10 cellular contexts compared by ENCODE assay signal in the genomic region with DNA sequence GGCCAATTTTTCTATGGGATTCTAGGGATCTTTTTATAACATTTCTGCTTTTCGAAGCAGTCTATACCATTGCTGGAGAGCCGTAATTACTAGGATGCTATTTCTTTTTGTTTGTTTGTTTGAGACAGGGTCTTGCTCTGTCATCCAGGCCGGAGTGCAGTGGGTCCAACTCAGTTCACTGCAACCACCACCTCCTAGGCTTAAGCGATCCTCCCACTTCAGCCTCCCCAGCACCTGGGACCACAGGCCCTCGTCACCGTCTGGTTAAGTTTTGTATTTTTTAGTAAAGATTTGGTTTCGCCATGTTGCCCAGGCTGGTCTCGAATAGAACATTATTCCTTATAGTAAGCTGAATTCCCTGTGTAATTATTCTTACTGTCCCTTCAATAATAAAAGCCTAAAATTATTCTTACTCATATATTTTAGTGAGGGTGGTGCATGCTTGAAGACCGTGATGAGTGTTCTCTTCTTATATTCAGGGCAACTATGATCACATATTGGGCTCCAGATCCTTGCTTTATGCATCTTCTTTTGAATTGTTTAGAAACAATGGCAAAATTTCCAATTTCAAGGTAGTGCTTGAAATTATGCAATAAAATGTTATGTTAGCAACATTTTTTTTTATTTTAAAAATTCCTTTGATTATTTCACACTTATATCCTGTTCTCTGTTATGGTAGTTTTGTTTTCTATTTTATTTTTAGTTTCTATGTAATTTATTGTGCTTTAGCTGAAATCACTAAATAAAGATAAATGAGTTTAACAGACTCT.
DNase-seq lines count a peak whose midpoint lies in the region; ATAC-seq lines count a peak whose summit lies in the region.
"Had no signal": no experiment of that assay in that cellular context is flagged by ENCODE, and none has a peak within 500 bp of the region (broad histone marks: within the 10 kb centered on the region; RNA-seq: fewer than 3 reads in every experiment).

No MANE protein-coding gene starts in this region.

- DNase-seq in CD4-positive, CD25-positive, alpha-beta regulatory T cell = no peak
- DNase-seq in MG63 (peak; percentile 23), neuronal stem cell (ENCODE audit: low spot score) (no peak), NCI-H2081 (lab: John Stamatoyannopoulos, UW) (no peak), NCI-H748 treated with DMSO at 0.1 percent for 48 hours (lab: John Stamatoyannopoulos, UW) (no peak)
- DNase-seq in effector memory CD8-positive, alpha-beta T cell = no peak
- no peak for DNase-seq in activated effector memory CD4-positive, alpha-beta T cell treated with anti-CD3 and anti-CD28 coated beads, Interleukin-2, amount 50 U/mL, for 16 hours
- DNase-seq: activated gamma-delta T cell, SHP77 treated with DMSO at 0.1 percent for 48 hours had no signal

- no peaks in the 10 kb centered on the region for H3K9me3 Mint-ChIP-seq in CD4-positive, CD25-positive, alpha-beta regulatory T cell
- H3K9me3 Mint-ChIP-seq in effector memory CD8-positive, alpha-beta T cell = no peaks in the 10 kb centered on the region

- no peak overlapping the region for H2BK120ac ChIP-seq in neuronal stem cell (ENCODE audit: low read depth, low read length)

- peak overlapping the region; percentile 68 for H3K27ac ChIP-seq in CD4-positive, CD25-positive, alpha-beta regulatory T cell (ENCODE audit: insufficient read depth, low read length, poor library complexity, severe bottlenecking)
- H3K27ac ChIP-seq in neuronal stem cell (replicated peaks; ENCODE audit: low read length) = no peak overlapping the region

- no peak overlapping the region for H2BK5ac ChIP-seq in neuronal stem cell (ENCODE audit: low read length)

- peak overlapping the region; percentile 96 for H3K4me3 ChIP-seq in CD4-positive, CD25-positive, alpha-beta regulatory T cell (ENCODE audit: low read depth, low read length)
- H3K4me3 ChIP-seq in MG63 (peak overlapping the region; percentile 44), neuronal stem cell (ENCODE audit: low read length in 2 of 2) (peak overlapping the region in 1 of 2 donors; percentile 75)

- no peak overlapping the region for H3K4me2 ChIP-seq in neuronal stem cell (ENCODE audit: insufficient read depth, low read length, poor library complexity, severe bottlenecking)

- no peaks in the 10 kb centered on the region for H3K27me3 Mint-ChIP-seq in CD4-positive, CD25-positive, alpha-beta regulatory T cell
- no peaks in the 10 kb centered on the region for H3K27me3 Mint-ChIP-seq in effector memory CD8-positive, alpha-beta T cell

- no peak overlapping the region for H2BK15ac ChIP-seq in neuronal stem cell (ENCODE audit: low read length)

- peak overlapping the region; percentile 92 to 97 (median 95) for H3K4me3 Mint-ChIP-seq in CD4-positive, CD25-positive, alpha-beta regulatory T cell
- peak overlapping the region; percentile 90 to 92 for H3K4me3 Mint-ChIP-seq in effector memory CD8-positive, alpha-beta T cell

- no peak overlapping the region for H4K8ac ChIP-seq in neuronal stem cell (ENCODE audit: low read depth, low read length)

- no peak overlapping the region for H4K91ac ChIP-seq in neuronal stem cell (ENCODE audit: low read depth, low read length, poor library complexity)

- no peak overlapping the region for H3K18ac ChIP-seq in neuronal stem cell (ENCODE audit: low read length)

- no peaks in the 10 kb centered on the region for H3K36me3 Mint-ChIP-seq in CD4-positive, CD25-positive, alpha-beta regulatory T cell
- no peaks in the 10 kb centered on the region for H3K36me3 Mint-ChIP-seq in effector memory CD8-positive, alpha-beta T cell (ENCODE audit: insufficient read depth)

- peak overlapping the region; percentile 92 to 97 (median 95) for H3K27ac Mint-ChIP-seq in CD4-positive, CD25-positive, alpha-beta regulatory T cell
- H3K27ac Mint-ChIP-seq in effector memory CD8-positive, alpha-beta T cell = peak overlapping the region; percentile 85 to 88

- H3K4ac ChIP-seq in neuronal stem cell (ENCODE audit: low read length) = no peak overlapping the region

- H2BK12ac ChIP-seq in neuronal stem cell (ENCODE audit: low read length) = no peak overlapping the region

- H3K4me1 ChIP-seq in CD4-positive, CD25-positive, alpha-beta regulatory T cell (ENCODE audit: control insufficient read depth, insufficient read depth, low read length, poor library complexity, severe bottlenecking) = peaks cover 23% of the 10 kb centered on the region
- peaks cover 0 to 14% of the 10 kb centered on the region in 2 donors for H3K4me1 ChIP-seq in neuronal stem cell (ENCODE audit: control insufficient read depth in 2 of 2, insufficient read depth in 1 of 2, low read depth in 1 of 2, low read length in 2 of 2)

- no peak overlapping the region for H2AK5ac ChIP-seq in neuronal stem cell (ENCODE audit: low read depth, low read length)

- no peaks in the 10 kb centered on the region for H3K9me3 ChIP-seq in CD4-positive, CD25-positive, alpha-beta regulatory T cell (ENCODE audit: control insufficient read depth in 2 of 2, low read length in 2 of 2)
- H3K9me3 ChIP-seq in MG63 (no peaks in the 10 kb centered on the region), neuronal stem cell (replicated peaks in 1 of 2; ENCODE audit: control insufficient read depth in 2 of 2, insufficient read depth in 1 of 2, low read depth in 1 of 2, low read length in 2 of 2) (no peaks in the 10 kb centered on the region)

- H3K14ac ChIP-seq in neuronal stem cell (ENCODE audit: low read length) = no peak overlapping the region

- H3K9ac ChIP-seq in neuronal stem cell (ENCODE audit: low read depth, low read length, poor library complexity) = no peak overlapping the region

- no peak for ATAC-seq in CD4-positive, CD25-positive, alpha-beta regulatory T cell (ENCODE audit: low read depth in 2 of 2)
- no peak for ATAC-seq in effector memory CD8-positive, alpha-beta T cell (replicated peaks)
- ATAC-seq in GM19463 (IDR thresholded peaks at IDR 0.05; ENCODE audit: unreplicated experiment) = no peak

- H3K27me3 ChIP-seq in CD4-positive, CD25-positive, alpha-beta regulatory T cell (ENCODE audit: control insufficient read depth, insufficient read depth, low read length) = no peaks in the 10 kb centered on the region
- no peaks in the 10 kb centered on the region for H3K27me3 ChIP-seq in MG63
- peaks cover 0 to 6% (median 0%) of the 10 kb centered on the region in 3 experiments for H3K27me3 ChIP-seq in neuronal stem cell (ENCODE audit: control insufficient read depth in 3 of 3, insufficient read depth in 3 of 3, low read depth in 1 of 3, low read length in 3 of 3)

- no CpG with 5 or more reads among the region's 9 CpGs for WGBS in neuronal stem cell (ENCODE audit: extremely low coverage in 2 of 2, insufficient read length in 2 of 2, insufficient replicate concordance in 1 of 2), 2 donors

- peak overlapping the region; percentile 87 for H2AFZ ChIP-seq in neuronal stem cell (ENCODE audit: low read length)

- no peaks in the 10 kb centered on the region for H3K36me3 ChIP-seq in CD4-positive, CD25-positive, alpha-beta regulatory T cell (ENCODE audit: control insufficient read depth, insufficient read depth, low read length)
- H3K36me3 ChIP-seq in MG63 (no peaks in the 10 kb centered on the region), neuronal stem cell (replicated peaks in 1 of 2; ENCODE audit: control insufficient read depth in 2 of 2, insufficient read depth in 2 of 2, low read length in 2 of 2) (no peaks in the 10 kb centered on the region)

- H3K23ac ChIP-seq in neuronal stem cell (ENCODE audit: low read depth, low read length, poor library complexity) = no peak overlapping the region

- no peaks in the 10 kb centered on the region for H3K79me1 ChIP-seq in neuronal stem cell (ENCODE audit: low read depth, low read length)

- peaks cover 21 to 31% (median 30%) of the 10 kb centered on the region in 4 donors for H3K4me1 Mint-ChIP-seq in CD4-positive, CD25-positive, alpha-beta regulatory T cell
- H3K4me1 Mint-ChIP-seq in effector memory CD8-positive, alpha-beta T cell (ENCODE audit: low read depth in 2 of 2) = peaks cover 14 to 28% of the 10 kb centered on the region in 2 donors
